ENCODE assay signal across 34 cellular contexts in the genomic region with DNA sequence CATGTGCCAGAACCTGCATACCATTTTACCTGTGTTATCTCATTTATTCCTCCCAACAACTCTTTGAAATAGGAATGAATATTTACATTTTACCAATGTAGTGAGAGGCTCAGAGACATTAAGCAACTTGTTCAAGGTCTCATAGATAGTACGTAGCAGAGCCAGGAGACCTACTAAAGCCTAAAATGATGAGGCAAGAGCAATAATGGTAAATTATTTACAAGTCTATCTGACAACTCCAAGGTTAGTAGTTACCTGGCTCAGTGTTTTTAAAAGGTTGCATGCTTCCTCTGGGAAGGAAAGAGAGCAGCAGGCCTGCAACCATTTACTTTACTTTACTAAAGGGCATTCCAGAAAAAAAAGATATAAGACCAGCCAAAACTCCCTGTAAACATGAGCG.
"Had no signal": no experiment of that assay in that cellular context is flagged by ENCODE, and none has a peak within 500 bp of the region (broad histone marks: within the 10 kb centered on the region; RNA-seq: fewer than 3 reads in every experiment).

No MANE protein-coding gene starts in this region.

- H3K4me3 ChIP-seq: adrenal gland, body of pancreas, esophagus muscularis mucosa, gastrocnemius medialis had no signal

- H3K9me3 ChIP-seq: adrenal gland, body of pancreas, gastrocnemius medialis had no signal

- H3K27me3 Mint-ChIP-seq: activated B cell treated with CpG ODN at 0.5 μM for 24 hours; activated CD8-positive, alpha-beta T cell treated with anti-CD3 and anti-CD28 coated beads for 36 hours; activated naive CD4-positive, alpha-beta T cell treated with anti-CD3 and anti-CD28 coated beads, Interleukin-2, amount 50 U/mL, for 24 hours; activated naive CD8-positive, alpha-beta T cell treated with anti-CD3 and anti-CD28 coated beads, Interleukin-2, amount 50 U/mL, for 24 hours; activated T-helper 17 cell treated with anti-CD3 and anti-CD28 coated beads, Interleukin-2, amount 50 U/mL, for 72 hours; effector memory CD8-positive, alpha-beta T cell; T-helper 17 cell had no signal

- H3K27ac ChIP-seq: adrenal gland, body of pancreas, esophagus muscularis mucosa, foreskin keratinocyte, gastrocnemius medialis, WERI-Rb-1 had no signal

- FAIRE-seq: colon had no signal

- H3K27me3 ChIP-seq: adrenal gland, body of pancreas, esophagus muscularis mucosa, foreskin keratinocyte, gastrocnemius medialis had no signal

- DNase-seq: activated B cell treated with CpG ODN at 0.5 μM for 24 hours; activated CD4-positive, alpha-beta T cell treated with anti-CD3 and anti-CD28 coated beads for 48 hours; activated CD4-positive, alpha-beta T cell treated with anti-CD3 and anti-CD28 coated beads, Interleukin-2, amount 50 U/mL, for 1 hour; activated CD4-positive, alpha-beta T cell treated with anti-CD3 and anti-CD28 coated beads, Interleukin-2, amount 50 U/mL, for 48 hours; activated CD8-positive, alpha-beta memory T cell treated with anti-CD3 and anti-CD28 coated beads for 24 hours; activated CD8-positive, alpha-beta T cell treated with anti-CD3 and anti-CD28 coated beads for 36 hours; activated effector memory CD4-positive, alpha-beta T cell treated with anti-CD3 and anti-CD28 coated beads, Interleukin-2, amount 50 U/mL, for 16 hours; activated naive CD4-positive, alpha-beta T cell treated with anti-CD3 and anti-CD28 coated beads for 36 hours; activated naive CD8-positive, alpha-beta T cell treated with anti-CD3 and anti-CD28 coated beads for 36 hours; activated naive CD8-positive, alpha-beta T cell treated with anti-CD3 and anti-CD28 coated beads, Interleukin-2, amount 50 U/mL, for 24 hours; activated T-cell treated with anti-CD3 and anti-CD28 coated beads, Interleukin-2, amount 50 U/mL, for 4 hours; adrenal gland; amygdala; aorta; body of pancreas; caudate nucleus; cortex of kidney; dermis blood vessel endothelial cell; effector CD4-positive, alpha-beta T cell; effector memory CD8-positive, alpha-beta T cell; erythroblast; foreskin keratinocyte; gastrocnemius medialis; glutamatergic neuron; T-helper 1 cell; T-helper 17 cell; T1000; WERI-Rb-1 had no signal

- H3K27ac Mint-ChIP-seq: activated CD8-positive, alpha-beta T cell treated with anti-CD3 and anti-CD28 coated beads for 36 hours; activated naive CD4-positive, alpha-beta T cell treated with anti-CD3 and anti-CD28 coated beads for 36 hours; activated naive CD4-positive, alpha-beta T cell treated with anti-CD3 and anti-CD28 coated beads, Interleukin-2, amount 50 U/mL, for 24 hours; activated naive CD8-positive, alpha-beta T cell treated with anti-CD3 and anti-CD28 coated beads for 36 hours; activated naive CD8-positive, alpha-beta T cell treated with anti-CD3 and anti-CD28 coated beads, Interleukin-2, amount 50 U/mL, for 24 hours; activated T-helper 17 cell treated with anti-CD3 and anti-CD28 coated beads, Interleukin-2, amount 50 U/mL, for 72 hours; effector memory CD8-positive, alpha-beta T cell; T-helper 17 cell; T-helper 2 cell treated with Interferon-gamma antibody and Interleukin-4, amounts not matched to agents 5 μg/mL and 100 μg/mL, for 36 hours had no signal

- H3K36me3 ChIP-seq: adrenal gland, esophagus muscularis mucosa, gastrocnemius medialis, WERI-Rb-1 had no signal

- H3K4me3 Mint-ChIP-seq: activated B cell treated with CpG ODN at 0.5 μM for 24 hours; activated CD8-positive, alpha-beta T cell treated with anti-CD3 and anti-CD28 coated beads for 36 hours; activated naive CD4-positive, alpha-beta T cell treated with anti-CD3 and anti-CD28 coated beads for 36 hours; activated naive CD4-positive, alpha-beta T cell treated with anti-CD3 and anti-CD28 coated beads, Interleukin-2, amount 50 U/mL, for 24 hours; activated naive CD8-positive, alpha-beta T cell treated with anti-CD3 and anti-CD28 coated beads for 36 hours; activated naive CD8-positive, alpha-beta T cell treated with anti-CD3 and anti-CD28 coated beads, Interleukin-2, amount 50 U/mL, for 24 hours; activated T-cell treated with anti-CD3 and anti-CD28 coated beads, Interleukin-2, amount 50 U/mL, for 4 hours; activated T-helper 17 cell treated with anti-CD3 and anti-CD28 coated beads, Interleukin-2, amount 50 U/mL, for 72 hours; effector memory CD8-positive, alpha-beta T cell; T-helper 17 cell; T-helper 2 cell treated with Interferon-gamma antibody and Interleukin-4, amounts not matched to agents 5 μg/mL and 100 μg/mL, for 36 hours had no signal

- H3K9me3 Mint-ChIP-seq: activated CD8-positive, alpha-beta T cell treated with anti-CD3 and anti-CD28 coated beads for 36 hours; activated naive CD4-positive, alpha-beta T cell treated with anti-CD3 and anti-CD28 coated beads for 36 hours; activated naive CD4-positive, alpha-beta T cell treated with anti-CD3 and anti-CD28 coated beads, Interleukin-2, amount 50 U/mL, for 24 hours; activated naive CD8-positive, alpha-beta T cell treated with anti-CD3 and anti-CD28 coated beads for 36 hours; activated naive CD8-positive, alpha-beta T cell treated with anti-CD3 and anti-CD28 coated beads, Interleukin-2, amount 50 U/mL, for 24 hours; activated T-cell treated with anti-CD3 and anti-CD28 coated beads, Interleukin-2, amount 50 U/mL, for 4 hours; activated T-helper 17 cell treated with anti-CD3 and anti-CD28 coated beads, Interleukin-2, amount 50 U/mL, for 72 hours; effector memory CD8-positive, alpha-beta T cell; T-helper 2 cell treated with Interferon-gamma antibody and Interleukin-4, amounts not matched to agents 5 μg/mL and 100 μg/mL, for 36 hours had no signal

- ATAC-seq: activated CD4-positive, CD25-positive, alpha-beta regulatory T cell treated with anti-CD3 and anti-CD28 coated beads, Interleukin-2, amount 50 U/mL, for 24 hours; activated CD8-positive, alpha-beta T cell treated with anti-CD3 and anti-CD28 coated beads for 36 hours; activated naive CD8-positive, alpha-beta T cell treated with anti-CD3 and anti-CD28 coated beads, Interleukin-2, amount 50 U/mL, for 24 hours; activated T-cell treated with anti-CD3 and anti-CD28 coated beads, Interleukin-2, amount 50 U/mL, for 4 hours; activated T-helper 17 cell treated with anti-CD3 and anti-CD28 coated beads, Interleukin-2, amount 50 U/mL, for 72 hours; body of pancreas; effector memory CD8-positive, alpha-beta T cell; foreskin keratinocyte; gastrocnemius medialis; T-helper 17 cell had no signal

- H3K4me1 ChIP-seq: adrenal gland, body of pancreas, esophagus muscularis mucosa, foreskin keratinocyte, gastrocnemius medialis had no signal

- H3K4me1 Mint-ChIP-seq: activated naive CD4-positive, alpha-beta T cell treated with anti-CD3 and anti-CD28 coated beads, Interleukin-2, amount 50 U/mL, for 24 hours; activated naive CD8-positive, alpha-beta T cell treated with anti-CD3 and anti-CD28 coated beads for 36 hours; activated T-helper 17 cell treated with anti-CD3 and anti-CD28 coated beads, Interleukin-2, amount 50 U/mL, for 72 hours; T-helper 17 cell had no signal

- H3K36me3 Mint-ChIP-seq: activated naive CD4-positive, alpha-beta T cell treated with anti-CD3 and anti-CD28 coated beads, Interleukin-2, amount 50 U/mL, for 24 hours; activated naive CD8-positive, alpha-beta T cell treated with anti-CD3 and anti-CD28 coated beads for 36 hours had no signal
